24 cellular contexts compared by ENCODE assay signal in the genomic region with DNA sequence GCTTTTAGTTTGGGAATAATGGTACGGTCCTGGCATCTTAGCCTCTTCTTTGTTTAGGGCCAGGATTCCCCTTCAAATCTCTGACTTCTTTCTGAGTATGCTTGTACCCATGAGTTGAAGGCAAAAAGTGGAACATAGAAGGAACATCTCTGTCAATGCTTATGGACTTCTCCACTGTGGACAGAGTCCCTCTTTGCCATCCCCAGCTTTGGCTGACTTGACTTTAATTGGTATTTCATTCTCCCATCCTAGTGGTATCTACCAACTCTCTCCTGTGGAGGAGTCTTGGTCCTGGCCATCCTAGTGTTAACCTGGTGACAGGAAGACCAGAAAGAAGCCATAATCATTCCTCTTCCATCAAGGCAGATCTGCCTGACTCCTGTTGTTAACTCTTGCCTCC.
"Had no signal": no experiment of that assay in that cellular context is flagged by ENCODE, and none has a peak within 500 bp of the region (broad histone marks: within the 10 kb centered on the region; RNA-seq: fewer than 3 reads in every experiment).

No MANE protein-coding gene starts in this region.

- H3K4me3 Mint-ChIP-seq: IgD-negative memory B cell had no signal

- ATAC-seq: HepG2, K562 had no signal

- H3K9me3 ChIP-seq: SJSA1 had no signal

- H3K27ac ChIP-seq: KMS-11, SJSA1, SK-N-MC had no signal

- H3K27ac Mint-ChIP-seq: IgD-negative memory B cell had no signal

- H3K4me3 ChIP-seq: K562, SJSA1, SK-N-MC had no signal

- H3K4me1 ChIP-seq: SJSA1 had no signal

- FAIRE-seq: HepG2, K562, RCC 7860 had no signal

- H3K36me3 Mint-ChIP-seq: IgD-negative memory B cell had no signal

- H3K4me1 Mint-ChIP-seq: IgD-negative memory B cell had no signal

- H3K36me3 ChIP-seq: SJSA1 had no signal

- DNase-seq: Kasumi-1, MM.1S, NCI-H1092 treated with DMSO at 0.1 percent for 48 hours, NCI-H1436, NCI-H187, NCI-H2029, NCI-H2081 treated with DMSO at 0.1 percent for 48 hours, NCI-H2171, NCI-H226, NCI-H446, NCI-H510A, NCI-H524 treated with DMSO at 0.1 percent for 48 hours, NCI-H69, NCI-H774, Right ventricle myocardium superior, RPMI8226, SIG-M5 had no signal

- H3K27me3 ChIP-seq: SJSA1 had no signal
